In genomic region chr1:174999216-174999925, GRCh38 we compare ENCODE assay signal across 9 cellular contexts. TPM values are rescaled to one million over a fixed set of nuclear protein-coding genes. Genes with fewer than 3 reads are reported as not detected.
DNase-seq lines count a peak whose midpoint lies in the region; ATAC-seq and TF ChIP-seq lines count a peak whose summit lies in the region.
"Had no signal": no experiment of that assay in that cellular context is flagged by ENCODE, and none has a peak within 500 bp of the region (broad histone marks: within the 10 kb centered on the region; RNA-seq: fewer than 3 reads in every experiment).

No MANE protein-coding gene starts in this region.

- H3K9me3 ChIP-seq in spleen, result no peaks in the 10 kb centered on the region

- H3K4me3 Mint-ChIP-seq in activated B cell treated with CpG ODN at 0.5 μM for 24 hours, result no peak overlapping the region
- H3K4me3 Mint-ChIP-seq in central memory CD8-positive, alpha-beta T cell, result no peak overlapping the region
- H3K4me3 Mint-ChIP-seq: T-helper 1 cell treated with Interleukin-12 subunit alpha and Interleukin-12 subunit beta and Interleukin-4 antibody, amounts not matched to agents 30 μg/mL and 1 μg/mL, for 36 hours had no signal

- 0 to 1% (median 0%) methylated on average over 51 to 58 of the region's 58 CpGs for WGBS in spleen, 5 donors

- H3K4me1 ChIP-seq in spleen, result peaks cover 20 to 54% (median 48%) of the 10 kb centered on the region in 6 donors

- peak; percentile 100 for DNase-seq in AG10803 (ENCODE audit: low read depth)
- peak; percentile 97 for DNase-seq in NCI-H226
- peak; percentile 88 for DNase-seq in activated B cell treated with CpG ODN at 0.5 μM for 24 hours
- peak; percentile 91 to 97 for DNase-seq in central memory CD8-positive, alpha-beta T cell (ENCODE audit: low spot score in 2 of 2)
- peak; percentile 99 for DNase-seq in iris pigment epithelial cell (ENCODE audit: low read depth)
- peak; percentile 97 for DNase-seq in spleen

- H3K27ac ChIP-seq in spleen, result peak overlapping the region; percentile 96 to 99 (median 98)

- H3K27me3 ChIP-seq in spleen (replicated peaks in 1 of 7), result no peaks in the 10 kb centered on the region

- no peak overlapping the region for H3K27ac Mint-ChIP-seq in activated B cell treated with CpG ODN at 0.5 μM for 24 hours
- no peak overlapping the region for H3K27ac Mint-ChIP-seq in central memory CD8-positive, alpha-beta T cell (ENCODE audit: low read depth)

- peak in 2 of 3 donors; percentile 70 to 85 for TF ChIP-seq POLR2A in spleen (IDR thresholded peaks at IDR 0.05)

- POLR2A ChIA-PET in activated B cell treated with CpG ODN at 0.5 μM for 24 hours (lab: Charles Lee), result interaction anchor here (0.6 to 5.0 kb wide), 47 partner anchors 8 to 1660 kb away, joined by 3 to 139 read pairs (median 5); partner anchors contain the start of genes DARS2, GAS5, KLHL20 and MRPS14

- no peak for TF ChIP-seq CTCF in AG10803 (conservative IDR thresholded peaks at IDR 0.05; ENCODE audit: low read length)
- TF ChIP-seq CTCF in activated B cell treated with CpG ODN at 0.5 μM for 24 hours (IDR thresholded peaks at IDR 0.05), result no peak
- TF ChIP-seq CTCF in spleen (IDR thresholded peaks at IDR 0.05 in 8 of 11, conservative IDR thresholded peaks at IDR 0.05 in 3 of 11), result peak in 2 of 11 experiments; percentile 18 to 38

- H3K36me3 ChIP-seq in spleen, result peaks cover 0 to 4% (median 0%) of the 10 kb centered on the region in 6 donors

- ATAC-seq in GM19025 (IDR thresholded peaks at IDR 0.05; ENCODE audit: low read depth, unreplicated experiment) (peak; percentile 78), HG03196 (IDR thresholded peaks at IDR 0.05; ENCODE audit: unreplicated experiment) (peak; percentile 75), activated B cell treated with CpG ODN at 0.5 μM for 24 hours (ENCODE audit: low read depth) (peak; percentile 78)
- ATAC-seq in central memory CD8-positive, alpha-beta T cell (replicated peaks; ENCODE audit: extremely low read depth, poor library complexity, severe bottlenecking), result peak; percentile 79

- peaks cover 26% of the 10 kb centered on the region for H3K36me3 Mint-ChIP-seq in activated B cell treated with CpG ODN at 0.5 μM for 24 hours (ENCODE audit: low read depth)
- H3K36me3 Mint-ChIP-seq in central memory CD8-positive, alpha-beta T cell (ENCODE audit: insufficient read depth), result peaks cover 12% of the 10 kb centered on the region

- H3K4me3 ChIP-seq in AG10803 (ENCODE audit: low read length) (peak overlapping the region; percentile 89), spleen (peak overlapping the region; percentile 62 to 98 (median 90))

- no peaks in the 10 kb centered on the region for H3K27me3 Mint-ChIP-seq in activated B cell treated with CpG ODN at 0.5 μM for 24 hours
- no peaks in the 10 kb centered on the region for H3K27me3 Mint-ChIP-seq in central memory CD8-positive, alpha-beta T cell

- H3K4me1 Mint-ChIP-seq in activated B cell treated with CpG ODN at 0.5 μM for 24 hours, result peaks cover 38% of the 10 kb centered on the region
- peaks cover 42% of the 10 kb centered on the region for H3K4me1 Mint-ChIP-seq in central memory CD8-positive, alpha-beta T cell

- CTCF ChIA-PET in activated B cell treated with CpG ODN at 0.5 μM for 24 hours (lab: Charles Lee), result interaction anchor here (0.6 to 1.9 kb wide), 11 partner anchors 10 to 737 kb away, joined by 3 to 12 read pairs (median 4); partner anchors contain the start of gene MRPS14

- intact Hi-C loops in activated B cell treated with CpG ODN at 0.5 μM for 24 hours (cut with micrococcal nuclease) (loop anchor here (1.0 to 10.0 kb wide), 11 partner anchors 24 to 1585 kb away; partner anchors contain the start of genes CENPL, COP1, DARS2 and MRPS14), spleen (cut with DNase I; ENCODE audit: low total_unique reads) (no loop called here)

- no peaks in the 10 kb centered on the region for H3K9me3 Mint-ChIP-seq in activated B cell treated with CpG ODN at 0.5 μM for 24 hours
- no peaks in the 10 kb centered on the region for H3K9me3 Mint-ChIP-seq in central memory CD8-positive, alpha-beta T cell
- H3K9me3 Mint-ChIP-seq: T-helper 1 cell treated with Interleukin-12 subunit alpha and Interleukin-12 subunit beta and Interleukin-4 antibody, amounts not matched to agents 30 μg/mL and 1 μg/mL, for 36 hours had no signal

RNA-seq across cellular contexts. Expression of gene CACYBP, which starts 0.4 kb away (rescaled TPM):
- 90.9 and 98.8 TPM in 2 replicates for total RNA-seq in activated B cell treated with CpG ODN at 0.5 μM for 24 hours
- 100 to 1,000 TPM in 1 of 7 donors, 10 to 100 TPM in 6; 45.1 to 128 (median 65.3) TPM for total RNA-seq in spleen
- 10 to 100 TPM; 32.3 to 72.3 (median 55.9) TPM for polyA plus RNA-seq in spleen

RNA-seq across cellular contexts. Expression of gene MRPS14, which starts 23.9 kb away (rescaled TPM):
- total RNA-seq in activated B cell treated with CpG ODN at 0.5 μM for 24 hours (36.5 and 36.9 TPM in 2 replicates), spleen (10 to 100 TPM; 20.8 to 34.5 (median 26.8) TPM)
- polyA plus RNA-seq in spleen, result 10 to 100 TPM; 10.1 to 26.1 (median 25.2) TPM

Comparison
In these comparisons a context has a peak if more than half of its experiments do, and no peak if none do; other contexts are left out.
1. Peak in every context shown above with its lines: DNase-seq, ATAC-seq, H3K4me3 ChIP-seq and H3K27ac ChIP-seq.